In the genomic region with DNA sequence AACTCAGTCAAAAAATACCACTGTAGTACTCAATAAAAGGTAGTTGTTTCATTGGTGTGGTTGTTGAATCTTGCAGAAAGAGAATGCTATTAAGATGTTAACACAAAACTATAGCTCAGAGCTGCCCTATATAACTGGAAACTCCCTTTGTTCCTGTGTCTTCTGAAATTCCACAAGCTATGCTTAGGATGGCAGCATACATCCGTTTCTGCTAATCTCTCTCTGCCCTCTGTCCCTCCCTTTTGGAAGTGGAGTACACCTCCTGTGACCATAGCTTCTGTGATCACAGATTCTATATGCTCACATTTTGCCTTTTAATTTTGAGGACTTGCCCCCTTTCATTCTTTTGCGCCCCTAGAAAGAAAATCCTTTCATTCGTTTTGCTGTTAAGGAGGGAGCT, we compare ENCODE assay signal across 14 cellular contexts. TPM values are rescaled to one million over a fixed set of nuclear protein-coding genes. Genes with fewer than 3 reads are reported as not detected.
DNase-seq lines count a peak whose midpoint lies in the region; TF ChIP-seq lines count a peak whose summit lies in the region.
"Had no signal": no experiment of that assay in that cellular context is flagged by ENCODE, and none has a peak within 500 bp of the region (broad histone marks: within the 10 kb centered on the region; RNA-seq: fewer than 3 reads in every experiment).

No MANE protein-coding gene starts in this region.

- no peaks in the 10 kb centered on the region for H3F3A ChIP-seq in neural cell (ENCODE audit: insufficient read depth, low read length, poor library complexity, severe bottlenecking)

- no peaks in the 10 kb centered on the region for H3K4me1 ChIP-seq in HAP-1

- no peaks in the 10 kb centered on the region for H3K9me3 ChIP-seq in neural cell (ENCODE audit: low read length)
- H3K9me3 ChIP-seq in HAP-1, result no peaks in the 10 kb centered on the region

- H3K27me3 ChIP-seq in neural cell (ENCODE audit: insufficient read depth, low read depth, low read length) (no peaks in the 10 kb centered on the region), HAP-1 (ENCODE audit: low read depth) (peaks cover 14% of the 10 kb centered on the region)

- peaks cover 88% of the 10 kb centered on the region for H3K4me1 Mint-ChIP-seq in brain
- H3K4me1 Mint-ChIP-seq: CD14-positive monocyte had no signal

- peak overlapping the region in 4 of 5 experiments; percentile 68 to 91 (median 74) for H3K27ac Mint-ChIP-seq in brain
- H3K27ac Mint-ChIP-seq: CD14-positive monocyte; CD8-positive, alpha-beta T cell had no signal

- H2AFZ ChIP-seq in neural cell (ENCODE audit: low read depth, low read length), result no peak overlapping the region

- H3K27ac ChIP-seq in neural cell (ENCODE audit: low read length), result no peak overlapping the region
- peak overlapping the region; percentile 48 for H3K27ac ChIP-seq in temporal lobe (ENCODE audit: low read depth, low read length)
- H3K27ac ChIP-seq: 22Rv1 had no signal

- TF ChIP-seq RAD21 in neural cell (conservative IDR thresholded peaks at IDR 0.05), result peak; percentile 38

- in situ Hi-C loops in HAP-1 (cut with MboI; ENCODE audit: low sequenced_read_pairs), result no loop called here

- H3K79me2 ChIP-seq in neural cell (replicated peaks; ENCODE audit: insufficient read depth, low read length), result no peaks in the 10 kb centered on the region

- H3K9ac ChIP-seq in neural cell (ENCODE audit: low read length), result no peak overlapping the region

- H4K20me1 ChIP-seq in neural cell (ENCODE audit: insufficient read depth), result no peaks in the 10 kb centered on the region

- no peaks in the 10 kb centered on the region for H3K36me3 Mint-ChIP-seq in brain
- H3K36me3 Mint-ChIP-seq: CD14-positive monocyte; CD8-positive, alpha-beta T cell had no signal

- H3K27me3 Mint-ChIP-seq in brain, result no peaks in the 10 kb centered on the region

- DNase-seq in NCI-H82 (lab: John Stamatoyannopoulos, UW) (peak; percentile 10), NCI-H82 treated with DMSO at 0.1 percent for 48 hours (lab: John Stamatoyannopoulos, UW; ENCODE audit: unreplicated experiment) (no peak), dermis blood vessel endothelial cell (no peak), HAP-1 (ENCODE audit: low spot score in 2 of 2) (no peak)
- DNase-seq in stimulated activated CD4-positive, alpha-beta T cell treated with anti-CD3 and anti-CD28 coated beads, Interleukin-4, amount 100 ng/mL, for 4 hours, result no peak
- DNase-seq: CD8-positive, alpha-beta T cell; COR-L47 had no signal

- no peak for TF ChIP-seq CTCF in brain (conservative IDR thresholded peaks at IDR 0.05)
- peak; percentile 29 for TF ChIP-seq CTCF in neural cell (IDR thresholded peaks at IDR 0.05; ENCODE audit: poor library complexity, severe bottlenecking)

- TF ChIP-seq EP300 in neural cell (conservative IDR thresholded peaks at IDR 0.05; ENCODE audit: poor library complexity, severe bottlenecking), result no peak

- no peak overlapping the region for H3K4me2 ChIP-seq in neural cell (ENCODE audit: low read length)

- H3K4me3 Mint-ChIP-seq in brain, result peak overlapping the region in 1 of 5 experiments; percentile 29
- H3K4me3 Mint-ChIP-seq: CD14-positive monocyte; CD8-positive, alpha-beta T cell had no signal

- H3K36me3 ChIP-seq in neural cell (ENCODE audit: insufficient read depth, low read length), result no peaks in the 10 kb centered on the region
- no peaks in the 10 kb centered on the region for H3K36me3 ChIP-seq in HAP-1 (replicated peaks)

- no peaks in the 10 kb centered on the region for H3K9me3 Mint-ChIP-seq in brain
- H3K9me3 Mint-ChIP-seq: CD8-positive, alpha-beta T cell had no signal

- H3K9me2 ChIP-seq in neural cell (ENCODE audit: insufficient read depth, low read length), result no peaks in the 10 kb centered on the region

- no peak overlapping the region for H3K4me3 ChIP-seq in neural cell (ENCODE audit: low read length)
- H3K4me3 ChIP-seq in HAP-1, result no peak overlapping the region

TF ChIP-seq in neural cell, 6 proteins besides CTCF, POLR2A, EP300 and RAD21:
- TF ChIP-seq SMC3 (conservative IDR thresholded peaks at IDR 0.05; ENCODE audit: poor library complexity) (peak; percentile 34), TAF1 (IDR thresholded peaks at IDR 0.05; ENCODE audit: low read depth) (no peak), MXI1 (conservative IDR thresholded peaks at IDR 0.05; ENCODE audit: poor library complexity, severe bottlenecking) (no peak)

RNA-seq across cellular contexts. Expression of gene ARPP21, which starts 33.7 kb away (rescaled TPM):
- polyA plus RNA-seq in brain (ENCODE audit: insufficient read depth, low read depth, low replicate concordance) (9.4 TPM), neural cell (8.3 and 12.8 TPM in 2 replicates)
- polyA minus RNA-seq in neural cell, result 36.5 and 45.4 TPM in 2 replicates
- total RNA-seq in temporal lobe (224 TPM), dermis blood vessel endothelial cell (under 0.01 TPM in 1 of 2 replicates, not detected in the other)
- total RNA-seq: A673; CD8-positive, alpha-beta T cell had no signal
- polyA plus RNA-seq: BJ, CD14-positive monocyte had no signal

Comparison
In these comparisons a context has a peak if more than half of its experiments do, and no peak if none do; other contexts are left out.
1. RNA of gene ARPP21, which starts 33.7 kb away (total RNA-seq): 224 TPM in temporal lobe (single experiment); under 0.01 TPM in dermis blood vessel endothelial cell; every median in the first group is over 100 times any median in the second.